2 cellular contexts compared by ENCODE assay signal in the genomic region with DNA sequence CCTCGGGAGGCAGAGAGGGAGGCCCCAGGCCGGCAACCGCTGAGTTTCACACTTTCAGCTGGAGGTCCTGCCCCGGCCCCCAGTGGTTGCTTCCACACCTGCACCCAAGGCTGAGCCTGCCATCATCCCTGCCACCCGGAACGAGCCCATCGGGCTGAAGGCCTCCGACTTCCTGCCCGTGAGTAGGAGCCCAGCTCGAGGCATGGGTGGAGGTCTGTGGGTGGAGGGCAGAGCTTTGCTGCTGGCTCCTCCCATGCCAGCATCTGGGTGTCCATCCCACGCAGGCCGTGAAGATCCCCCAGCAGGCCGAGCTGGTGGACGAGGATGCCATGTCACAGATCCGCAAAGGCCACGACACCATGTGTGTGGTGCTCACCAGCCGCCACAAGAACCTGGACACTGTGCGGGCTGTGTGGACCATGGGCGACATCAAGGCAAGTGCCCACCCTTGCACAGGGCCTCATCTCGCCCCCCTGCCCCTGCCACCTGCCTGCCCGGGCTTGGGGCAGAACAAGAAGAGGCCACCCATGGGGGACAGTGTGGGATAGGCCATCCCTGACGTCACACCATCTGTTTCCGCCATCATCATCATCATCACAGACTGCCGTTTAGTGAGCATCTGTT.
TF ChIP-seq lines count a peak whose summit lies in the region.

No MANE protein-coding gene starts in this region.

TF ChIP-seq in HEK293, 187 proteins besides CTCF, POLR2A, EP300 and RAD21:
- TF ChIP-seq EGR2 (tag by site-specific recombination; IDR thresholded peaks at IDR 0.05; ENCODE audit: low read depth) (peak; percentile 63), SP2 (tag by site-specific recombination; IDR thresholded peaks at IDR 0.05) (no peak), ZNF529 (tag by site-specific recombination; IDR thresholded peaks at IDR 0.05; ENCODE audit: insufficient replicate concordance) (no peak), ZFHX2 (tag by site-specific recombination; conservative IDR thresholded peaks at IDR 0.05) (peak; percentile 63), MEIS1 (CRISPR knock-in tag; IDR thresholded peaks at IDR 0.05; ENCODE audit: borderline replicate concordance) (no peak), ZNF404 (tag by site-specific recombination; IDR thresholded peaks at IDR 0.05) (no peak), ZNF391 (tag by site-specific recombination; IDR thresholded peaks at IDR 0.05; ENCODE audit: borderline replicate concordance, low read depth) (no peak)
- TF ChIP-seq, protein P1, sequence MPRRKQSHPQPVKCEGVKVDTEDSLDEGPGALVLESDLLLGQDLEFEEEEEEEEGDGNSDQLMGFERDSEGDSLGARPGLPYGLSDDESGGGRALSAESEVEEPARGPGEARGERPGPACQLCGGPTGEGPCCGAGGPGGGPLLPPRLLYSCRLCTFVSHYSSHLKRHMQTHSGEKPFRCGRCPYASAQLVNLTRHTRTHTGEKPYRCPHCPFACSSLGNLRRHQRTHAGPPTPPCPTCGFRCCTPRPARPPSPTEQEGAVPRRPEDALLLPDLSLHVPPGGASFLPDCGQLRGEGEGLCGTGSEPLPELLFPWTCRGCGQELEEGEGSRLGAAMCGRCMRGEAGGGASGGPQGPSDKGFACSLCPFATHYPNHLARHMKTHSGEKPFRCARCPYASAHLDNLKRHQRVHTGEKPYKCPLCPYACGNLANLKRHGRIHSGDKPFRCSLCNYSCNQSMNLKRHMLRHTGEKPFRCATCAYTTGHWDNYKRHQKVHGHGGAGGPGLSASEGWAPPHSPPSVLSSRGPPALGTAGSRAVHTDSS (tag by site-specific recombination; IDR thresholded peaks at IDR 0.05): 0 out of 2 replicates have a peak, but pooled peaks have one; percentile 44

TF ChIP-seq in GM12891, 5 proteins besides CTCF, POLR2A, EP300 and RAD21:
- TF ChIP-seq SPI1 (IDR thresholded peaks at IDR 0.05; ENCODE audit: low read depth, low read length) (no peak), POLR2AphosphoS5 (IDR thresholded peaks at IDR 0.05; ENCODE audit: low read depth, low read length) (no peak), PAX5 (IDR thresholded peaks at IDR 0.05; ENCODE audit: insufficient read depth, low read length, severe bottlenecking) (no peak), TAF1 (IDR thresholded peaks at IDR 0.05; ENCODE audit: low read depth, low read length) (no peak), POU2F2 (IDR thresholded peaks at IDR 0.05; ENCODE audit: low read depth, low read length) (no peak)
